In the genomic region with DNA sequence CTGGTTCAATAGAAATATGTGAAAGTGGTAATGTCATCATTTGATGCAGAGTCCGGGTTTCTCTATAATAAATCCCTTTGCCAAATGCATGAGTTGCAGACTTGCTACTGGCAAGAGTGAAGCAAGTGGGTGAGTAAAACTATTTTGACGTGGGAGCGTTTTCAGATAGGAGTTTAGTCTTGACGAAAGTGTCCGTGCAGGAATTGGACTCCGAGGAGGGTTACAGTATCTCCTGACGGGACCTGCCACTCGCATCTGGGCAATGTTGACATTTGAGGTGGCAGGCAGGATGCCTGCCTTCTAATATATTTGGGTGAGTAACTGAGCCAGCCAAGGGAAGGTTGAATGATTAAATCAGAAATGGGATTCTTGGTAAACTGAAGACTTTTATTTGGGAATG, we compare ENCODE assay signal across 16 cellular contexts. TPM values are rescaled to one million over a fixed set of nuclear protein-coding genes. Genes with fewer than 3 reads are reported as not detected.
DNase-seq lines count a peak whose midpoint lies in the region; ATAC-seq and TF ChIP-seq lines count a peak whose summit lies in the region.
"Had no signal": no experiment of that assay in that cellular context is flagged by ENCODE, and none has a peak within 500 bp of the region (broad histone marks: within the 10 kb centered on the region; RNA-seq: fewer than 3 reads in every experiment).

No MANE protein-coding gene starts in this region.

- H3K9me3 ChIP-seq in vagina: no peaks in the 10 kb centered on the region

- H3K36me3 Mint-ChIP-seq in activated CD8-positive, alpha-beta memory T cell treated with anti-CD3 and anti-CD28 coated beads, Interleukin-2, amount 10 ng/mL, durations not matched to agents 7 days and 5 days: peaks cover 46% of the 10 kb centered on the region
- H3K36me3 Mint-ChIP-seq in Calu3 (ENCODE audit: insufficient read depth, unreplicated experiment): peaks cover 74% of the 10 kb centered on the region
- H3K36me3 Mint-ChIP-seq in WTC11: peaks cover 49% of the 10 kb centered on the region
- peaks cover 10 to 15% of the 10 kb centered on the region in 2 donors for H3K36me3 Mint-ChIP-seq in naive B cell

- no peaks in the 10 kb centered on the region for H3K9me3 Mint-ChIP-seq in activated CD8-positive, alpha-beta memory T cell treated with anti-CD3 and anti-CD28 coated beads, Interleukin-2, amount 10 ng/mL, durations not matched to agents 7 days and 5 days (ENCODE audit: low read depth)
- no peaks in the 10 kb centered on the region for H3K9me3 Mint-ChIP-seq in Calu3 (ENCODE audit: low read depth, unreplicated experiment)
- no peaks in the 10 kb centered on the region for H3K9me3 Mint-ChIP-seq in WTC11
- no peaks in the 10 kb centered on the region for H3K9me3 Mint-ChIP-seq in naive B cell

- DNase-seq in activated CD8-positive, alpha-beta memory T cell treated with anti-CD3 and anti-CD28 coated beads, Interleukin-2, amount 10 ng/mL, durations not matched to agents 7 days and 5 days: no peak
- no peak for DNase-seq in activated CD8-positive, alpha-beta memory T cell treated with anti-CD3 and anti-CD28 coated beads, Interleukin-2, amount 50 U/mL, for 4 hours
- DNase-seq in Calu3 (no peak), WTC11 (ENCODE audit: low spot score) (no peak), naive B cell (no peak), vagina (ENCODE audit: extremely low spot score in 2 of 2) (no peak), KG1 (lab: John Stamatoyannopoulos, UW) (no peak)
- DNase-seq in stimulated activated CD4-positive, alpha-beta T cell treated with anti-CD3 and anti-CD28 coated beads, Interleukin-2, amount 100 ng/mL, for 24 hours: no peak
- DNase-seq: activated gamma-delta T cell treated with Interleukin-2 at 50 U/mL for 16 hours; aorta; cerebellar nuclear complex; NCI-H1092 treated with DMSO at 0.1 percent for 48 hours; NCI-H2029 treated with DMSO at 0.1 percent for 48 hours; NCI-H446 treated with DMSO at 0.1 percent for 48 hours; NK-92 treated with Interleukin-12 subunit alpha and Interleukin-12 subunit beta, amount 100 ng/mL, for 24 hours had no signal

- intact Hi-C loops in Calu3 (cut with micrococcal nuclease; ENCODE audit: unreplicated experiment): loop anchor here (5.0 kb wide), 1 partner anchor 857 kb away; no protein-coding TSS in a partner anchor
- intact Hi-C loops in vagina (cut with DNase I): no loop called here

- TF ChIP-seq CTCF in Calu3 (IDR thresholded peaks at IDR 0.05; ENCODE audit: unreplicated experiment) (no peak), WTC11 (IDR thresholded peaks at IDR 0.05) (no peak), vagina (IDR thresholded peaks at IDR 0.05) (no peak)

- H3K36me3 ChIP-seq in vagina: peaks cover 0 to 55% of the 10 kb centered on the region in 2 donors

- H3K27ac Mint-ChIP-seq in activated CD8-positive, alpha-beta memory T cell treated with anti-CD3 and anti-CD28 coated beads, Interleukin-2, amount 10 ng/mL, durations not matched to agents 7 days and 5 days: peak overlapping the region; percentile 7
- H3K27ac Mint-ChIP-seq in Calu3 (ENCODE audit: unreplicated experiment): peak overlapping the region; percentile 44
- H3K27ac Mint-ChIP-seq in WTC11: no peak overlapping the region; the same call in 1 of the 2 replicates
- peak overlapping the region in 4 of 6 donors; percentile 5 to 57 (median 24) for H3K27ac Mint-ChIP-seq in naive B cell
- H3K27ac Mint-ChIP-seq: B cell had no signal

- CTCF ChIA-PET in activated CD8-positive, alpha-beta memory T cell treated with anti-CD3 and anti-CD28 coated beads, Interleukin-2, amount 10 ng/mL, durations not matched to agents 7 days and 5 days (lab: Charles Lee): interaction anchor here (2.5 kb wide), 1 partner anchor 17 kb away, joined by 5 read pairs; a partner anchor contains a TSS
- CTCF ChIA-PET in Calu3 (lab: Charles Lee) (no interaction called here), WTC11 (lab: Charles Lee) (no interaction called here)

- H3K4me1 Mint-ChIP-seq in activated CD8-positive, alpha-beta memory T cell treated with anti-CD3 and anti-CD28 coated beads, Interleukin-2, amount 10 ng/mL, durations not matched to agents 7 days and 5 days: peaks cover 38% of the 10 kb centered on the region
- H3K4me1 Mint-ChIP-seq in Calu3 (ENCODE audit: low read depth, unreplicated experiment): peaks cover 48% of the 10 kb centered on the region
- no peaks in the 10 kb centered on the region for H3K4me1 Mint-ChIP-seq in WTC11
- H3K4me1 Mint-ChIP-seq in naive B cell: peaks cover 0 to 21% (median 13%) of the 10 kb centered on the region in 3 donors

- no peak for TF ChIP-seq POLR2A in vagina (IDR thresholded peaks at IDR 0.05)

- no TSS peak for BruUV-seq in Calu3 (replicated peaks; lab: Mats Ljungman, UMichigan)

- no peak overlapping the region for H3K27ac ChIP-seq in vagina

- no peaks in the 10 kb centered on the region for H3K27me3 ChIP-seq in vagina

- H3K4me1 ChIP-seq in vagina: no peaks in the 10 kb centered on the region

- no peak overlapping the region for H3K4me3 ChIP-seq in vagina

- H3K27me3 Mint-ChIP-seq in activated CD8-positive, alpha-beta memory T cell treated with anti-CD3 and anti-CD28 coated beads, Interleukin-2, amount 10 ng/mL, durations not matched to agents 7 days and 5 days: no peaks in the 10 kb centered on the region
- no peaks in the 10 kb centered on the region for H3K27me3 Mint-ChIP-seq in Calu3 (ENCODE audit: unreplicated experiment)
- H3K27me3 Mint-ChIP-seq in WTC11 (ENCODE audit: low read depth): no peaks in the 10 kb centered on the region
- H3K27me3 Mint-ChIP-seq in naive B cell: no peaks in the 10 kb centered on the region
- H3K27me3 Mint-ChIP-seq: B cell had no signal

- POLR2A ChIA-PET in WTC11 (lab: Charles Lee): no interaction called here

- H3K4me3 Mint-ChIP-seq in activated CD8-positive, alpha-beta memory T cell treated with anti-CD3 and anti-CD28 coated beads, Interleukin-2, amount 10 ng/mL, durations not matched to agents 7 days and 5 days: no peak overlapping the region
- H3K4me3 Mint-ChIP-seq in Calu3 (ENCODE audit: low read depth, unreplicated experiment): no peak overlapping the region
- no peak overlapping the region for H3K4me3 Mint-ChIP-seq in WTC11
- no peak overlapping the region for H3K4me3 Mint-ChIP-seq in naive B cell
- H3K4me3 Mint-ChIP-seq: B cell had no signal

- no peak for ATAC-seq in activated CD8-positive, alpha-beta memory T cell treated with anti-CD3 and anti-CD28 coated beads, Interleukin-2, amount 10 ng/mL, durations not matched to agents 7 days and 5 days
- ATAC-seq in WTC11 (no peak), naive B cell (ENCODE audit: low read depth in 2 of 2) (no peak)

TF ChIP-seq in WTC11, 78 proteins besides CTCF, POLR2A, EP300 and RAD21:
- TF ChIP-seq, protein P1, sequence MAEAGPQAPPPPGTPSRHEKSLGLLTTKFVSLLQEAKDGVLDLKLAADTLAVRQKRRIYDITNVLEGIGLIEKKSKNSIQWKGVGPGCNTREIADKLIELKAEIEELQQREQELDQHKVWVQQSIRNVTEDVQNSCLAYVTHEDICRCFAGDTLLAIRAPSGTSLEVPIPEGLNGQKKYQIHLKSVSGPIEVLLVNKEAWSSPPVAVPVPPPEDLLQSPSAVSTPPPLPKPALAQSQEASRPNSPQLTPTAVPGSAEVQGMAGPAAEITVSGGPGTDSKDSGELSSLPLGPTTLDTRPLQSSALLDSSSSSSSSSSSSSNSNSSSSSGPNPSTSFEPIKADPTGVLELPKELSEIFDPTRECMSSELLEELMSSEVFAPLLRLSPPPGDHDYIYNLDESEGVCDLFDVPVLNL (CRISPR knock-in tag; IDR thresholded peaks at IDR 0.05; ENCODE audit: borderline replicate concordance, low read depth): no peak
- TF ChIP-seq, protein P2, sequence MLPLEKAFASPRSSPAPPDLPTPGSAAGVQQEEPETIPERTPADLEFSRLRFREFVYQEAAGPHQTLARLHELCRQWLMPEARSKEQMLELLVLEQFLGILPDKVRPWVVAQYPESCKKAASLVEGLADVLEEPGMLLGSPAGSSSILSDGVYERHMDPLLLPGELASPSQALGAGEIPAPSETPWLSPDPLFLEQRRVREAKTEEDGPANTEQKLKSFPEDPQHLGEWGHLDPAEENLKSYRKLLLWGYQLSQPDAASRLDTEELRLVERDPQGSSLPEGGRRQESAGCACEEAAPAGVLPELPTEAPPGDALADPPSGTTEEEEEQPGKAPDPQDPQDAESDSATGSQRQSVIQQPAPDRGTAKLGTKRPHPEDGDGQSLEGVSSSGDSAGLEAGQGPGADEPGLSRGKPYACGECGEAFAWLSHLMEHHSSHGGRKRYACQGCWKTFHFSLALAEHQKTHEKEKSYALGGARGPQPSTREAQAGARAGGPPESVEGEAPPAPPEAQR (CRISPR knock-in tag; IDR thresholded peaks at IDR 0.05): no peak
- TF ChIP-seq, protein P3, sequence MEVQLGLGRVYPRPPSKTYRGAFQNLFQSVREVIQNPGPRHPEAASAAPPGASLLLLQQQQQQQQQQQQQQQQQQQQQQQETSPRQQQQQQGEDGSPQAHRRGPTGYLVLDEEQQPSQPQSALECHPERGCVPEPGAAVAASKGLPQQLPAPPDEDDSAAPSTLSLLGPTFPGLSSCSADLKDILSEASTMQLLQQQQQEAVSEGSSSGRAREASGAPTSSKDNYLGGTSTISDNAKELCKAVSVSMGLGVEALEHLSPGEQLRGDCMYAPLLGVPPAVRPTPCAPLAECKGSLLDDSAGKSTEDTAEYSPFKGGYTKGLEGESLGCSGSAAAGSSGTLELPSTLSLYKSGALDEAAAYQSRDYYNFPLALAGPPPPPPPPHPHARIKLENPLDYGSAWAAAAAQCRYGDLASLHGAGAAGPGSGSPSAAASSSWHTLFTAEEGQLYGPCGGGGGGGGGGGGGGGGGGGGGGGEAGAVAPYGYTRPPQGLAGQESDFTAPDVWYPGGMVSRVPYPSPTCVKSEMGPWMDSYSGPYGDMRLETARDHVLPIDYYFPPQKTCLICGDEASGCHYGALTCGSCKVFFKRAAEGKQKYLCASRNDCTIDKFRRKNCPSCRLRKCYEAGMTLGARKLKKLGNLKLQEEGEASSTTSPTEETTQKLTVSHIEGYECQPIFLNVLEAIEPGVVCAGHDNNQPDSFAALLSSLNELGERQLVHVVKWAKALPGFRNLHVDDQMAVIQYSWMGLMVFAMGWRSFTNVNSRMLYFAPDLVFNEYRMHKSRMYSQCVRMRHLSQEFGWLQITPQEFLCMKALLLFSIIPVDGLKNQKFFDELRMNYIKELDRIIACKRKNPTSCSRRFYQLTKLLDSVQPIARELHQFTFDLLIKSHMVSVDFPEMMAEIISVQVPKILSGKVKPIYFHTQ (CRISPR knock-in tag; IDR thresholded peaks at IDR 0.05): 0 out of 2 replicates have a peak, but pooled peaks have one; percentile 33

RNA-seq across cellular contexts. Expression of a gene that starts 16.0 kb away (rescaled TPM):
- total RNA-seq in activated CD8-positive, alpha-beta memory T cell treated with anti-CD3 and anti-CD28 coated beads, Interleukin-2, amount 10 ng/mL, durations not matched to agents 7 days and 5 days: 100 to 1,000 TPM; 193 to 263 TPM
- total RNA-seq in Calu3 (2022) (276 and 306 TPM in 2 replicates), WTC11 (2021) (128 to 162 TPM (median 132 TPM) in 3 replicates), vagina (55.0 TPM)
- 10 to 100 TPM; 29.6 to 50.0 (median 38.7) TPM for polyA plus RNA-seq in naive B cell (ENCODE audit: low read depth in 6 of 6)
